In the genomic region with DNA sequence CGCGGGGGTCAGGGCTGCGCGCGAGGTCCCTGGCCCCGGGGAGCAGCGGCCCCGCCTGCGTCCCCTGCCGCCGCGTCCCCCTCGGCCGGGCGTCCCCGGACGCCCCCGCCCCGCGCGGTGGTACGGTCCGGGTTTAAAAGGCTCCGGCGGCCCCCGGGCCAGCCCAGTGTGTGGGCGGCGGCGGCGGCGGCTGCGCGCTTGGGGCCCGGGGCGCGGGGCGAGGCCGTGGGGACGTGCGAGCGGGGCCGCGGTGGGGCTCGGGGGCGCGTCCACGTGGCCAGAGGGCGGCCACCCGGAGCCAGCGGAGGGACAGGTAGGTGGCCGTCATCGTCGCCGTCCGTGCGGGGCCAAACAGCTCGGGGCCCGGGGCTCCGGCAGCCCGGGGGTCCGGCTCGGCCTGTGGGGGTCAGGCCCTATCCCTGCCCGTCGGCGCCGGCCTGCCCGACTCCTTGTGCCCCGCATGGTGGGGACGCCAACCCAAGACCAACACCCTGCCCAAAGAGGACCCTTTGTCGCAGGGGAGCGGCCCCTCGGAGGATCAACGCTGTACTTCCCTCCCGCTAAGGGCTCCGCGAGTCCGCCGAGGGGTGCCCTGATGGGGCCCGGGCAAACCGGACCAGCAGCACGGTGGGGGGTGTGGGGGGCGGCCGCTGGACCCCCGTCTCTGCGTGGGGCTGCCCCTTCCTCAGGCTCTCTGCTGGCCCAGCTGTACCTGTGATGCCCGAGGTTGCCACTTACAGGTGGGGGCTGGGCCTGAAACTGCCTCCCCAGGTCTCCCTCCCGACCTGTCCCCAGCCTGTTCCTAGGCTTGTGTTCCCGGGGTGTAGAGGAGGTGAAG, we compare ENCODE assay signal across 8 cellular contexts. TPM values are rescaled to one million over a fixed set of nuclear protein-coding genes. Genes with fewer than 3 reads are reported as not detected.
DNase-seq lines count a peak whose midpoint lies in the region; ATAC-seq and TF ChIP-seq lines count a peak whose summit lies in the region.

PLXNA3 (plus strand) TSS at position 166 of the 838 bp plus-strand sequence. CDS start 1,903 bp downstream, outside the sequence.

- no peaks in the 10 kb centered on the region for H3K27me3 Mint-ChIP-seq in activated CD4-positive, alpha-beta T cell treated with anti-CD3 and anti-CD28 coated beads, Interleukin-2, amount 10 ng/mL, durations not matched to agents 24 days and 14 days
- H3K27me3 Mint-ChIP-seq in memory B cell = no peaks in the 10 kb centered on the region

- H3K27ac ChIP-seq in IMR-90 (ENCODE audit: insufficient read depth, low read length) (peak within 1 kb of the TSS; percentile 74), ectodermal cell (ENCODE audit: insufficient read depth, low read depth, low read length, poor library complexity, severe bottlenecking) (peak within 1 kb of the TSS; percentile 23)

- POLR2A ChIA-PET in IMR-90 (lab: Charles Lee; ENCODE audit: unreplicated experiment) = no interaction called here

- TF ChIP-seq POLR2A in IMR-90 (IDR thresholded peaks at IDR 0.05; ENCODE audit: low read depth, low read length) = peak; percentile 71; the same call in 1 of the 2 replicates

- H2BK15ac ChIP-seq in IMR-90 (ENCODE audit: low read depth, low read length) = no peak within 1 kb of the TSS

- H4K5ac ChIP-seq in IMR-90 (ENCODE audit: low read depth, low read length) = no peak within 1 kb of the TSS; the same call in 1 of the 2 replicates

- no peaks in the 10 kb centered on the region for H3K9me3 Mint-ChIP-seq in activated CD4-positive, alpha-beta T cell treated with anti-CD3 and anti-CD28 coated beads, Interleukin-2, amount 10 ng/mL, durations not matched to agents 24 days and 14 days
- no peaks in the 10 kb centered on the region for H3K9me3 Mint-ChIP-seq in memory B cell

- H3K14ac ChIP-seq in IMR-90 (replicated peaks; ENCODE audit: low read depth, low read length) = peak within 1 kb of the TSS; percentile 91

- peak within 1 kb of the TSS; percentile 74 for H3K4me3 ChIP-seq in IMR-90 (ENCODE audit: insufficient read depth, low read depth, low read length)
- peak within 1 kb of the TSS; percentile 64 for H3K4me3 ChIP-seq in ectodermal cell (ENCODE audit: insufficient read depth, low read depth, low read length)

- H3K4me1 Mint-ChIP-seq in activated CD4-positive, alpha-beta T cell treated with anti-CD3 and anti-CD28 coated beads, Interleukin-2, amount 10 ng/mL, durations not matched to agents 24 days and 14 days = peaks cover 6% of the 10 kb centered on the region
- peaks cover 17% of the 10 kb centered on the region for H3K4me1 Mint-ChIP-seq in memory B cell

- no TSS peak for BruUV-seq in IMR-90 (replicated peaks; lab: Mats Ljungman, UMichigan)

- H3K4me1 ChIP-seq in IMR-90 (ENCODE audit: control insufficient read depth, insufficient read depth, low read length) = peaks cover 4% of the 10 kb centered on the region; the same call in 1 of the 2 replicates
- no peaks in the 10 kb centered on the region for H3K4me1 ChIP-seq in ectodermal cell (ENCODE audit: control insufficient read depth, insufficient read depth, low read length)

- 0 out of 2 replicates have a peak within 1 kb of the TSS, but pooled peaks have one; percentile 40 for H2BK120ac ChIP-seq in IMR-90 (ENCODE audit: low read depth, low read length)

- H3K9ac ChIP-seq in IMR-90 (ENCODE audit: low read depth, low read length) = peak within 1 kb of the TSS; percentile 71

- no peaks in the 10 kb centered on the region for H3K27me3 ChIP-seq in IMR-90 (ENCODE audit: control insufficient read depth, insufficient read depth, low read length)
- H3K27me3 ChIP-seq in ectodermal cell (ENCODE audit: control insufficient read depth, insufficient read depth, low read length, poor library complexity, severe bottlenecking) = no peaks in the 10 kb centered on the region

- peak within 1 kb of the TSS; percentile 91 for H3K4ac ChIP-seq in IMR-90 (ENCODE audit: low read depth, low read length)

- peak within 1 kb of the TSS; percentile 97 for H2BK5ac ChIP-seq in IMR-90 (ENCODE audit: low read depth, low read length, poor library complexity, severe bottlenecking)

- no peak within 1 kb of the TSS for H2BK20ac ChIP-seq in IMR-90 (ENCODE audit: low read depth, low read length)

- CTCF ChIA-PET in IMR-90 (lab: Yijun Ruan, JAX) = no interaction called here

- peak within 1 kb of the TSS; percentile 89 for H2AFZ ChIP-seq in IMR-90 (replicated peaks; ENCODE audit: low read length, poor library complexity)

- dilution Hi-C loops in IMR-90 (cut with HindIII; ENCODE audit: low sequenced_read_pairs, unreplicated experiment) = no loop called here

- H3K9me3 ChIP-seq in IMR-90 (ENCODE audit: control insufficient read depth, insufficient read depth, low read length) (no peaks in the 10 kb centered on the region; the same call in 1 of the 2 replicates), ectodermal cell (ENCODE audit: control insufficient read depth, low read length) (no peaks in the 10 kb centered on the region)

- H2AK5ac ChIP-seq in IMR-90 (ENCODE audit: low read depth, low read length) = peak within 1 kb of the TSS; percentile 67

- peak within 1 kb of the TSS; percentile 96 for H3K27ac Mint-ChIP-seq in activated CD4-positive, alpha-beta T cell treated with anti-CD3 and anti-CD28 coated beads, Interleukin-2, amount 10 ng/mL, durations not matched to agents 24 days and 14 days
- peak within 1 kb of the TSS; percentile 96 for H3K27ac Mint-ChIP-seq in memory B cell

- peaks cover 15% of the 10 kb centered on the region for H3K36me3 Mint-ChIP-seq in activated CD4-positive, alpha-beta T cell treated with anti-CD3 and anti-CD28 coated beads, Interleukin-2, amount 10 ng/mL, durations not matched to agents 24 days and 14 days (ENCODE audit: low read depth)
- peaks cover 6% of the 10 kb centered on the region for H3K36me3 Mint-ChIP-seq in memory B cell

- intact Hi-C loops in IMR-90 (cut with micrococcal nuclease) = no loop called here
- intact Hi-C loops in activated CD4-positive, alpha-beta T cell treated with anti-CD3 and anti-CD28 coated beads, Interleukin-2, amount 10 ng/mL, durations not matched to agents 24 days and 14 days (cut with micrococcal nuclease) = loop anchor here (1.0 kb wide), 1 partner anchor 21 kb away; the partner anchor contains the start of gene LAGE3

- 23% methylated on average over 47 of the region's 88 CpGs; no CpG with 5 or more reads in 1 of the 2 experiments for WGBS in IMR-90 (ENCODE audit: extremely low coverage in 2 of 2, insufficient read length in 1 of 2), 2 experiments
- 0 to 1% methylated on average over 88 of the region's 88 CpGs for WGBS in ectodermal cell, 2 experiments

- H3K56ac ChIP-seq in IMR-90 (ENCODE audit: extremely low read depth, insufficient read depth, low read length) = peak within 1 kb of the TSS; percentile 61

- no peak for TF ChIP-seq RAD21 in IMR-90 (IDR thresholded peaks at IDR 0.05; ENCODE audit: low read length)

- 0 out of 2 replicates have a peak within 1 kb of the TSS, but pooled peaks have one; percentile 28 for H4K91ac ChIP-seq in IMR-90 (ENCODE audit: insufficient read depth, low read depth, low read length)

- H4K20me1 ChIP-seq in IMR-90 (ENCODE audit: insufficient read depth, low read length) = peaks cover 39% of the 10 kb centered on the region

- peak within 1 kb of the TSS; percentile 96 for H2AK9ac ChIP-seq in IMR-90 (replicated peaks; ENCODE audit: low read depth, low read length, poor library complexity)

- H3K23ac ChIP-seq in IMR-90 (ENCODE audit: low read depth, low read length) = peak within 1 kb of the TSS; percentile 94

- in situ Hi-C loops in IMR-90 (cut with MboI; ENCODE audit: low sequenced_read_pairs) = no loop called here

- no peak within 1 kb of the TSS for H3K18ac ChIP-seq in IMR-90 (ENCODE audit: low read depth, low read length)

- TF ChIP-seq CTCF in GM20000 (IDR thresholded peaks at IDR 0.05; ENCODE audit: extremely low read depth, missing control alignments) = no peak
- no peak for TF ChIP-seq CTCF in IMR-90 (conservative IDR thresholded peaks at IDR 0.05; ENCODE audit: low read depth, low read length)

- no peaks in the 10 kb centered on the region for H3K9me1 ChIP-seq in IMR-90 (ENCODE audit: insufficient read depth, low read length)

- peaks cover 0 to 16% of the 10 kb centered on the region in 2 experiments; a peak in 3 of 4 replicates for H3K79me1 ChIP-seq in IMR-90 (ENCODE audit: low read depth in 1 of 2, low read length in 2 of 2)

- DNase-seq in CD1c-positive myeloid dendritic cell (ENCODE audit: extremely low spot score) (peak; percentile 71), GM20000 (ENCODE audit: low spot score) (peak; percentile 91), IMR-90 (no peak), memory B cell (ENCODE audit: low spot score in 2 of 2) (peak; percentile 76 to 81), GM19240 (ENCODE audit: insufficient read length, low spot score) (no peak)
- DNase-seq in activated CD4-positive, alpha-beta T cell treated with anti-CD3 and anti-CD28 coated beads, Interleukin-2, amount 10 ng/mL, durations not matched to agents 24 days and 14 days = peak; percentile 89
- peak; percentile 19 to 48 for DNase-seq in stimulated activated CD8-positive, alpha-beta memory T cell treated with anti-CD3 and anti-CD28 coated beads, Interleukin-15, amount 100 ng/mL, for 4 hours (ENCODE audit: low read depth in 2 of 2)

- peak within 1 kb of the TSS in 1 of 2 experiments; percentile 57; a peak in 1 of 4 replicates for H4K8ac ChIP-seq in IMR-90 (ENCODE audit: low read depth in 2 of 2, low read length in 2 of 2)

- peak within 1 kb of the TSS; percentile 84 for H3K4me2 ChIP-seq in IMR-90 (ENCODE audit: low read depth, low read length)

- peaks cover 28% of the 10 kb centered on the region for H3K36me3 ChIP-seq in IMR-90 (ENCODE audit: control insufficient read depth, insufficient read depth, low read length)
- H3K36me3 ChIP-seq in ectodermal cell (ENCODE audit: control insufficient read depth, insufficient read depth, low read length) = no peaks in the 10 kb centered on the region

- H3K4me3 Mint-ChIP-seq in activated CD4-positive, alpha-beta T cell treated with anti-CD3 and anti-CD28 coated beads, Interleukin-2, amount 10 ng/mL, durations not matched to agents 24 days and 14 days = peak within 1 kb of the TSS; percentile 93
- H3K4me3 Mint-ChIP-seq in memory B cell = peak within 1 kb of the TSS; percentile 95

- peak; percentile 82 for ATAC-seq in IMR-90 (ENCODE audit: low read depth)
- peak; percentile 78 for ATAC-seq in memory B cell (ENCODE audit: low read depth)

TF ChIP-seq in IMR-90, 13 proteins besides CTCF, POLR2A, EP300 and RAD21:
- TF ChIP-seq BHLHE40 (IDR thresholded peaks at IDR 0.05; ENCODE audit: low read depth, low read length) = peak; percentile 80
- TF ChIP-seq CEBPB (IDR thresholded peaks at IDR 0.05; ENCODE audit: low read depth, low read length) = no peak
TF ChIP-seq in IMR-90: peak in this region for 1.

RNA-seq across cellular contexts. Expression of gene PLXNA3, which starts in this region (rescaled TPM):
- 4.3 and 8.1 TPM in 2 replicates for total RNA-seq in IMR-90 (2012; rRNA removed)
- 111 and 126 TPM in 2 replicates for polyA plus RNA-seq in IMR-90 (2012; rRNA removed)
- polyA plus RNA-seq in IMR-90 (2012; cell fraction: cytosol; rRNA removed) = 12.8 and 52.2 TPM in 2 replicates
- 469 and 902 TPM in 2 replicates for polyA plus RNA-seq in IMR-90 (2012; cell fraction: nucleus; rRNA removed; ENCODE audit: low replicate concordance)
- total RNA-seq in activated CD4-positive, alpha-beta T cell treated with anti-CD3 and anti-CD28 coated beads, Interleukin-2, amount 10 ng/mL, durations not matched to agents 24 days and 14 days = 48.3 and 55.9 TPM in 2 replicates
- 40.9 TPM for polyA plus RNA-seq in ectodermal cell (2013, experiment 1 of 4)
- 30.1 TPM for polyA plus RNA-seq in ectodermal cell (2013, experiment 2 of 4)
- polyA plus RNA-seq in ectodermal cell (2013, experiment 3 of 4) = 34.6 TPM
- 41.1 TPM for polyA plus RNA-seq in ectodermal cell (2013, experiment 4 of 4)

Comparison
In these comparisons a context has a peak if more than half of its experiments do, and no peak if none do; other contexts are left out.
1. DNase-seq: peak in CD1c-positive myeloid dendritic cell (single experiment), GM20000 (single experiment), activated CD4-positive, alpha-beta T cell treated with anti-CD3 and anti-CD28 coated beads, Interleukin-2, amount 10 ng/mL, durations not matched to agents 24 days and 14 days (single experiment), memory B cell (2 of 2) and stimulated activated CD8-positive, alpha-beta memory T cell treated with anti-CD3 and anti-CD28 coated beads, Interleukin-15, amount 100 ng/mL, for 4 hours (2 of 2); none in IMR-90 (single experiment) and GM19240 (single experiment).